In genomic region chr2:64260817-64261216, GRCh38 we compare ENCODE assay signal across 1 cellular context.
TF ChIP-seq lines count a peak whose summit lies in the region.

No MANE protein-coding gene starts in this region.

TF ChIP-seq in GM23338, 12 proteins besides CTCF, POLR2A, EP300 and RAD21 (continued from another document):
- no peak for TF ChIP-seq ZNF462 (CRISPR knock-in tag; IDR thresholded peaks at IDR 0.05)
- no peak for TF ChIP-seq ETS1 (IDR thresholded peaks at IDR 0.05)
- no peak for TF ChIP-seq ZNF114 (CRISPR knock-in tag; IDR thresholded peaks at IDR 0.05)
